Comparison of ENCODE assay signal across 13 cellular contexts in genomic region chr12:108832208-108832607, GRCh38. TPM values are rescaled to one million over a fixed set of nuclear protein-coding genes. Genes with fewer than 3 reads are reported as not detected.
DNase-seq lines count a peak whose midpoint lies in the region; ATAC-seq and TF ChIP-seq lines count a peak whose summit lies in the region.
"Had no signal": no experiment of that assay in that cellular context is flagged by ENCODE, and none has a peak within 500 bp of the region (broad histone marks: within the 10 kb centered on the region; RNA-seq: fewer than 3 reads in every experiment).

No MANE protein-coding gene starts in this region.

- CTCF ChIA-PET in activated naive CD4-positive, alpha-beta T cell treated with anti-CD3 and anti-CD28 coated beads, Interleukin-2, amount 10 ng/mL, durations not matched to agents 7 days and 5 days (lab: Charles Lee), result interaction anchor here (0.8 kb wide), 1 partner anchor 119 kb away, joined by 3 read pairs; no protein-coding TSS in a partner anchor

- H3K27me3 Mint-ChIP-seq in activated naive CD4-positive, alpha-beta T cell treated with anti-CD3 and anti-CD28 coated beads, Interleukin-2, amount 10 ng/mL, durations not matched to agents 7 days and 5 days, result no peaks in the 10 kb centered on the region
- no peaks in the 10 kb centered on the region for H3K27me3 Mint-ChIP-seq in central memory CD8-positive, alpha-beta T cell
- no peaks in the 10 kb centered on the region for H3K27me3 Mint-ChIP-seq in natural killer cell (ENCODE audit: low read depth in 2 of 2)

- ATAC-seq in central memory CD8-positive, alpha-beta T cell (replicated peaks; ENCODE audit: extremely low read depth, poor library complexity, severe bottlenecking), result no peak
- ATAC-seq in natural killer cell, result peak in 1 of 3 donors; percentile 22
- ATAC-seq in upper lobe of left lung (ENCODE audit: low FRiP score in 2 of 2), result no peak
- ATAC-seq in HG03521 (IDR thresholded peaks at IDR 0.05; ENCODE audit: unreplicated experiment), result no peak

- no peaks in the 10 kb centered on the region for H3K9me3 ChIP-seq in upper lobe of left lung

- DNase-seq in activated naive CD4-positive, alpha-beta T cell treated with anti-CD3 and anti-CD28 coated beads, Interleukin-2, amount 10 ng/mL, durations not matched to agents 7 days and 5 days, result no peak
- no peak for DNase-seq in activated naive CD4-positive, alpha-beta T cell treated with anti-CD3 and anti-CD28 coated beads, Interleukin-2, amount 50 U/mL, for 16 hours
- DNase-seq in central memory CD8-positive, alpha-beta T cell (ENCODE audit: low spot score in 2 of 2), result no peak
- DNase-seq in natural killer cell (no peak), upper lobe of left lung (no peak), cerebellar nuclear complex (lab: John Stamatoyannopoulos, UW) (no peak), DMS 273 treated with DMSO at 0.1 percent for 48 hours (lab: John Stamatoyannopoulos, UW) (no peak)
- DNase-seq: activated gamma-delta T cell treated with Interleukin-2 at 50 U/mL for 16 hours; NCI-H1417 treated with DMSO at 0.1 percent for 48 hours; stimulated activated CD4-positive, alpha-beta T cell treated with anti-CD3 and anti-CD28 coated beads, Interleukin-12 subunit alpha, Interleukin-12 subunit beta, amount 100 ng/mL, for 4 hours had no signal

- H3K4me1 ChIP-seq in upper lobe of left lung, result peaks cover 56 to 78% (median 74%) of the 10 kb centered on the region in 4 donors

- H3K9me3 Mint-ChIP-seq in activated naive CD4-positive, alpha-beta T cell treated with anti-CD3 and anti-CD28 coated beads, Interleukin-2, amount 10 ng/mL, durations not matched to agents 7 days and 5 days, result no peaks in the 10 kb centered on the region
- no peaks in the 10 kb centered on the region for H3K9me3 Mint-ChIP-seq in central memory CD8-positive, alpha-beta T cell
- H3K9me3 Mint-ChIP-seq in natural killer cell, result no peaks in the 10 kb centered on the region

- intact Hi-C loops in natural killer cell (cut with micrococcal nuclease), result loop anchor here (10.0 kb wide), 1 partner anchor 267 kb away; the partner anchor contains the start of genes ISCU and SART3

- H3K4me1 Mint-ChIP-seq in activated naive CD4-positive, alpha-beta T cell treated with anti-CD3 and anti-CD28 coated beads, Interleukin-2, amount 10 ng/mL, durations not matched to agents 7 days and 5 days, result peaks cover 49% of the 10 kb centered on the region
- peaks cover 53% of the 10 kb centered on the region for H3K4me1 Mint-ChIP-seq in central memory CD8-positive, alpha-beta T cell
- peaks cover 65 to 75% of the 10 kb centered on the region in 2 donors for H3K4me1 Mint-ChIP-seq in natural killer cell

- no peak overlapping the region for H3K4me3 Mint-ChIP-seq in activated naive CD4-positive, alpha-beta T cell treated with anti-CD3 and anti-CD28 coated beads, Interleukin-2, amount 10 ng/mL, durations not matched to agents 7 days and 5 days
- H3K4me3 Mint-ChIP-seq in central memory CD8-positive, alpha-beta T cell, result peak overlapping the region; percentile 23
- peak overlapping the region; percentile 74 for H3K4me3 Mint-ChIP-seq in natural killer cell

- TF ChIP-seq EP300 in upper lobe of left lung (IDR thresholded peaks at IDR 0.05), result no peak

- WGBS in upper lobe of left lung, 2 donors, result 77 to 84% methylated on average over 6 of the region's 6 CpGs

- no peak for TF ChIP-seq POLR2A in upper lobe of left lung (IDR thresholded peaks at IDR 0.05)

- H3K27me3 ChIP-seq in upper lobe of left lung, result no peaks in the 10 kb centered on the region

- peak overlapping the region; percentile 81 to 89 (median 84) for H3K27ac ChIP-seq in upper lobe of left lung
- H3K27ac ChIP-seq: HL-60 had no signal

- peaks cover 2 to 48% (median 20%) of the 10 kb centered on the region in 4 donors for H3K36me3 ChIP-seq in upper lobe of left lung

- H3K36me3 Mint-ChIP-seq in activated naive CD4-positive, alpha-beta T cell treated with anti-CD3 and anti-CD28 coated beads, Interleukin-2, amount 10 ng/mL, durations not matched to agents 7 days and 5 days, result peaks cover 37% of the 10 kb centered on the region
- H3K36me3 Mint-ChIP-seq in central memory CD8-positive, alpha-beta T cell (ENCODE audit: insufficient read depth), result peaks cover 8% of the 10 kb centered on the region
- H3K36me3 Mint-ChIP-seq in natural killer cell, result no peaks in the 10 kb centered on the region

- H3K4me3 ChIP-seq in upper lobe of left lung, result no peak overlapping the region

- H3K27ac Mint-ChIP-seq in activated naive CD4-positive, alpha-beta T cell treated with anti-CD3 and anti-CD28 coated beads, Interleukin-2, amount 10 ng/mL, durations not matched to agents 7 days and 5 days, result peak overlapping the region; percentile 2
- H3K27ac Mint-ChIP-seq in central memory CD8-positive, alpha-beta T cell (ENCODE audit: low read depth), result peak overlapping the region; percentile 91
- H3K27ac Mint-ChIP-seq in natural killer cell, result peak overlapping the region; percentile 91 to 92

- TF ChIP-seq CTCF in natural killer cell (IDR thresholded peaks at IDR 0.05) (no peak), upper lobe of left lung (IDR thresholded peaks at IDR 0.05) (no peak)

RNA-seq across cellular contexts. Expression of gene SSH1, which starts 25.2 kb away (rescaled TPM):
- total RNA-seq in natural killer cell (10 to 100 TPM; 57.4 to 74.1 (median 66.6) TPM), upper lobe of left lung (10 to 100 TPM; 23.9 to 66.0 (median 43.8) TPM)

RNA-seq across cellular contexts. Expression of gene DAO, which starts 47.7 kb away (rescaled TPM):
- total RNA-seq in natural killer cell (not detected), upper lobe of left lung (not detected)
- total RNA-seq: subcutaneous adipose tissue had no signal

Comparison
In these comparisons a context has a peak if more than half of its experiments do, and no peak if none do; other contexts are left out.
1. H3K27ac Mint-ChIP-seq: peak in every context shown above with its lines; median percentile 92 in natural killer cell; 91 in central memory CD8-positive, alpha-beta T cell; 2 in activated naive CD4-positive, alpha-beta T cell treated with anti-CD3 and anti-CD28 coated beads, Interleukin-2, amount 10 ng/mL, durations not matched to agents 7 days and 5 days.